ENCODE assay signal across 1 cellular context in the genomic region with DNA sequence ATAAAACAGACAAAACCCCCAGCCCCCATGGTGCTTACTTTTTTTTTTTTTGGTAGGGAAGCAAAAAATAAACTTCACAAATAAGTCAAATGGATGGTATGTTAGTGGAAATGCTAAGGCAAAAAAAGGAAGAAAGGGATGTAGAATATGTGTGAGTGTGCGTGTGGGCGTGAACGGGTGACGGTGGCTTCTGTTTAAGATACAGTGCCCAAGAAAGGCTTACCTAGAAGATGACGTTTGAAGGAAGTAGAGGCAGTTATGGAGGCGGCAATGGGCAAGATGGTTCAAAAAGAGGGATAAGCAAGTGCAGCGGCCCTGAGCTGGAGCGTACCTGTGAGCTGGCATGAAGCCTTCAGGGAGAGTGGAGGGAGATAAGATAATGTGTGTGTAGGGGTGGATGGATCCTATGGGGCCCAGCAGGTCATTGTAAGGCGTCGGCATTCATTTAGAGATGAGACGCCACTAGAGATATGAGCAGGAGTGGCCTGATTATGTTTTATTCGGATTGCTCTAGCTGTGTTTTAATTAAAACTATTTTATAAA.
TF ChIP-seq lines count a peak whose summit lies in the region.

No MANE protein-coding gene starts in this region.

TF ChIP-seq in K562, 482 proteins besides CTCF, POLR2A, EP300 and RAD21 (continued from another document):
- TF ChIP-seq, protein P1, sequence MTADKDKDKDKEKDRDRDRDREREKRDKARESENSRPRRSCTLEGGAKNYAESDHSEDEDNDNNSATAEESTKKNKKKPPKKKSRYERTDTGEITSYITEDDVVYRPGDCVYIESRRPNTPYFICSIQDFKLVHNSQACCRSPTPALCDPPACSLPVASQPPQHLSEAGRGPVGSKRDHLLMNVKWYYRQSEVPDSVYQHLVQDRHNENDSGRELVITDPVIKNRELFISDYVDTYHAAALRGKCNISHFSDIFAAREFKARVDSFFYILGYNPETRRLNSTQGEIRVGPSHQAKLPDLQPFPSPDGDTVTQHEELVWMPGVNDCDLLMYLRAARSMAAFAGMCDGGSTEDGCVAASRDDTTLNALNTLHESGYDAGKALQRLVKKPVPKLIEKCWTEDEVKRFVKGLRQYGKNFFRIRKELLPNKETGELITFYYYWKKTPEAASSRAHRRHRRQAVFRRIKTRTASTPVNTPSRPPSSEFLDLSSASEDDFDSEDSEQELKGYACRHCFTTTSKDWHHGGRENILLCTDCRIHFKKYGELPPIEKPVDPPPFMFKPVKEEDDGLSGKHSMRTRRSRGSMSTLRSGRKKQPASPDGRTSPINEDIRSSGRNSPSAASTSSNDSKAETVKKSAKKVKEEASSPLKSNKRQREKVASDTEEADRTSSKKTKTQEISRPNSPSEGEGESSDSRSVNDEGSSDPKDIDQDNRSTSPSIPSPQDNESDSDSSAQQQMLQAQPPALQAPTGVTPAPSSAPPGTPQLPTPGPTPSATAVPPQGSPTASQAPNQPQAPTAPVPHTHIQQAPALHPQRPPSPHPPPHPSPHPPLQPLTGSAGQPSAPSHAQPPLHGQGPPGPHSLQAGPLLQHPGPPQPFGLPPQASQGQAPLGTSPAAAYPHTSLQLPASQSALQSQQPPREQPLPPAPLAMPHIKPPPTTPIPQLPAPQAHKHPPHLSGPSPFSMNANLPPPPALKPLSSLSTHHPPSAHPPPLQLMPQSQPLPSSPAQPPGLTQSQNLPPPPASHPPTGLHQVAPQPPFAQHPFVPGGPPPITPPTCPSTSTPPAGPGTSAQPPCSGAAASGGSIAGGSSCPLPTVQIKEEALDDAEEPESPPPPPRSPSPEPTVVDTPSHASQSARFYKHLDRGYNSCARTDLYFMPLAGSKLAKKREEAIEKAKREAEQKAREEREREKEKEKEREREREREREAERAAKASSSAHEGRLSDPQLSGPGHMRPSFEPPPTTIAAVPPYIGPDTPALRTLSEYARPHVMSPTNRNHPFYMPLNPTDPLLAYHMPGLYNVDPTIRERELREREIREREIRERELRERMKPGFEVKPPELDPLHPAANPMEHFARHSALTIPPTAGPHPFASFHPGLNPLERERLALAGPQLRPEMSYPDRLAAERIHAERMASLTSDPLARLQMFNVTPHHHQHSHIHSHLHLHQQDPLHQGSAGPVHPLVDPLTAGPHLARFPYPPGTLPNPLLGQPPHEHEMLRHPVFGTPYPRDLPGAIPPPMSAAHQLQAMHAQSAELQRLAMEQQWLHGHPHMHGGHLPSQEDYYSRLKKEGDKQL (CRISPR knock-in tag; IDR thresholded peaks at IDR 0.05; ENCODE audit: borderline replicate concordance): no peak
- no peak for TF ChIP-seq THRAP3 (IDR thresholded peaks at IDR 0.05; ENCODE audit: borderline replicate concordance)
- TF ChIP-seq ZFP30 (CRISPR knock-in tag; IDR thresholded peaks at IDR 0.05; ENCODE audit: borderline replicate concordance): no peak
- TF ChIP-seq HDAC2 (IDR thresholded peaks at IDR 0.05): no peak
- TF ChIP-seq ZFP36 (IDR thresholded peaks at IDR 0.05; ENCODE audit: low read depth, low read length, partially characterized antibody): no peak
- TF ChIP-seq FIP1L1 (IDR thresholded peaks at IDR 0.05; ENCODE audit: low read depth, low read length, poor library complexity, severe bottlenecking): no peak
- no peak for TF ChIP-seq DDX20 (tag; IDR thresholded peaks at IDR 0.05; ENCODE audit: low read depth)
- TF ChIP-seq, protein P2, sequence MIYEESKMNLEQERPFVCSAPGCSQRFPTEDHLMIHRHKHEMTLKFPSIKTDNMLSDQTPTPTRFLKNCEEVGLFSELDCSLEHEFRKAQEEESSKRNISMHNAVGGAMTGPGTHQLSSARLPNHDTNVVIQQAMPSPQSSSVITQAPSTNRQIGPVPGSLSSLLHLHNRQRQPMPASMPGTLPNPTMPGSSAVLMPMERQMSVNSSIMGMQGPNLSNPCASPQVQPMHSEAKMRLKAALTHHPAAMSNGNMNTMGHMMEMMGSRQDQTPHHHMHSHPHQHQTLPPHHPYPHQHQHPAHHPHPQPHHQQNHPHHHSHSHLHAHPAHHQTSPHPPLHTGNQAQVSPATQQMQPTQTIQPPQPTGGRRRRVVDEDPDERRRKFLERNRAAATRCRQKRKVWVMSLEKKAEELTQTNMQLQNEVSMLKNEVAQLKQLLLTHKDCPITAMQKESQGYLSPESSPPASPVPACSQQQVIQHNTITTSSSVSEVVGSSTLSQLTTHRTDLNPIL (CRISPR knock-in tag; IDR thresholded peaks at IDR 0.05): no peak
